In the genomic region with DNA sequence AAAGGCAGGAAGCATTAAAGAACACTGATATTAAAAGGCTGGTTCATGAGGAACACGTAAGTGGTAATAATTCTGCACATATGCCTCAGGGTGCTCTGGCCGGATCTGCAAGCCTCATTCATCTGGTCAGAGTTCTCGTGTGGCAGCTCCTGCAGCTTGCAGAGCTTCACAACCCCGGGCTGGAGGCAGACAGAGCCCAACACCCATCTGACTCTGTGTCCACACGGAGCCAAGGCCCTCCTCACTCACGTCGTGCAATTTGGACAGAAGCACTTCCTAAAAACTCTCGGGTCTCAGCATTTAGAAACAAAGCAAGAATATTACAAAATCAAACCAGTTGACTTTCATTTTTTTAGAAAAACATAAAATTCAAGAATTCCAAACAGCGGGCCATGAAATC, we compare ENCODE assay signal across 11 cellular contexts.
DNase-seq lines count a peak whose midpoint lies in the region; ATAC-seq and TF ChIP-seq lines count a peak whose summit lies in the region.
"Had no signal": no experiment of that assay in that cellular context is flagged by ENCODE, and none has a peak within 500 bp of the region (broad histone marks: within the 10 kb centered on the region; RNA-seq: fewer than 3 reads in every experiment).

No MANE protein-coding gene starts in this region.

- peaks cover 6% of the 10 kb centered on the region; the same call in 1 of the 2 replicates for H3K79me2 ChIP-seq in SK-N-SH (ENCODE audit: insufficient read depth)

- H2AFZ ChIP-seq in SK-N-SH (ENCODE audit: low read depth): no peak overlapping the region

- H3K4me3 ChIP-seq in SK-N-SH (ENCODE audit: low read depth in 2 of 2, low read length in 1 of 2) (no peak overlapping the region), fibroblast of the aortic adventitia (ENCODE audit: low read depth, low read length) (peak overlapping the region; percentile 36), neutrophil (ENCODE audit: low read depth in 1 of 2, low read length in 1 of 2) (peak overlapping the region in 1 of 2 experiments; percentile 25)

- TF ChIP-seq RAD21 in SK-N-SH (IDR thresholded peaks at IDR 0.05; ENCODE audit: low read length): peak; percentile 22

- H3K4me1 ChIP-seq in SK-N-SH (ENCODE audit: control insufficient read depth in 1 of 2, insufficient read depth in 2 of 2, low read depth in 1 of 2, low read length in 1 of 2) (peaks cover 0 to 53% of the 10 kb centered on the region in 2 experiments; a peak in 2 of 4 replicates), neutrophil (ENCODE audit: control insufficient read depth in 1 of 2, insufficient read depth in 1 of 2, low read depth in 1 of 2, low read length in 1 of 2) (peaks cover 28 to 31% of the 10 kb centered on the region in 2 experiments)

- CTCF ChIA-PET in SK-N-SH (lab: Yijun Ruan, JAX): no interaction called here

- no peak for TF ChIP-seq CTCF in SK-N-SH (IDR thresholded peaks at IDR 0.05)
- no peak for TF ChIP-seq CTCF in fibroblast of the aortic adventitia (IDR thresholded peaks at IDR 0.05; ENCODE audit: insufficient read depth, low read length)
- TF ChIP-seq CTCF in neutrophil (IDR thresholded peaks at IDR 0.05): no peak

- H3K27me3 ChIP-seq in SK-N-SH (ENCODE audit: insufficient read depth) (no peaks in the 10 kb centered on the region), neutrophil (no peaks in the 10 kb centered on the region)

- H3K9me2 ChIP-seq in SK-N-SH: no peaks in the 10 kb centered on the region

- H4K20me1 ChIP-seq in SK-N-SH (ENCODE audit: insufficient read depth): peaks cover 4% of the 10 kb centered on the region; the same call in 1 of the 2 replicates

- H3K9me3 ChIP-seq in SK-N-SH: no peaks in the 10 kb centered on the region
- H3K9me3 ChIP-seq in neutrophil: no peaks in the 10 kb centered on the region

- ATAC-seq in GM21737 (IDR thresholded peaks at IDR 0.05; ENCODE audit: unreplicated experiment) (no peak), HG02973 (IDR thresholded peaks at IDR 0.05; ENCODE audit: unreplicated experiment) (no peak)

- H3F3A ChIP-seq in SK-N-SH (replicated peaks; ENCODE audit: insufficient read depth): no peaks in the 10 kb centered on the region

- POLR2A ChIA-PET in SK-N-SH (lab: Yijun Ruan, JAX): no interaction called here

- TF ChIP-seq EP300 in SK-N-SH (IDR thresholded peaks at IDR 0.05; ENCODE audit: borderline replicate concordance in 1 of 2, low read depth in 1 of 2, low read length in 1 of 2): peak in 1 of 2 experiments; percentile 71; a peak in 2 of 4 replicates

- H3K4me2 ChIP-seq in SK-N-SH: no peak overlapping the region

- peak overlapping the region in 1 of 2 experiments; percentile 88; a peak in 2 of 4 replicates for H3K27ac ChIP-seq in SK-N-SH (ENCODE audit: low read depth in 2 of 2, low read length in 1 of 2)
- peak overlapping the region; percentile 70 for H3K27ac ChIP-seq in neutrophil
- H3K27ac ChIP-seq: C4-2B had no signal

- WGBS in SK-N-SH (ENCODE audit: low lambda C conversion rate): 64% methylated on average over 9 of the region's 9 CpGs

- H3K36me3 ChIP-seq in SK-N-SH (replicated peaks in 1 of 2; ENCODE audit: control insufficient read depth in 1 of 2, insufficient read depth in 2 of 2, low read length in 1 of 2): peaks cover 3 to 4% of the 10 kb centered on the region in 2 experiments
- H3K36me3 ChIP-seq in neutrophil: no peaks in the 10 kb centered on the region

- H3K9ac ChIP-seq in SK-N-SH: no peak overlapping the region

- DNase-seq in AG20443 (ENCODE audit: low spot score) (peak; percentile 89), SK-N-SH (peak; percentile 87), fibroblast of the aortic adventitia (ENCODE audit: low read depth) (peak; percentile 90), DMS153 treated with DMSO at 0.1 percent for 48 hours (lab: John Stamatoyannopoulos, UW; ENCODE audit: unreplicated experiment) (no peak)
- no peak for DNase-seq in activated naive CD4-positive, alpha-beta T cell treated with Interleukin-2 at 50 U/mL for 16 hours
- DNase-seq: activated CD4-positive, alpha-beta T cell treated with anti-CD3 and anti-CD28 coated beads for 48 hours; NCI-H1092 treated with DMSO at 0.1 percent for 48 hours had no signal

TF ChIP-seq in SK-N-SH, 30 proteins besides CTCF, POLR2A, EP300 and RAD21:
- TF ChIP-seq TAF1 (IDR thresholded peaks at IDR 0.05; ENCODE audit: borderline replicate concordance, low read depth, low read length): no peak
- TF ChIP-seq, protein P1, sequence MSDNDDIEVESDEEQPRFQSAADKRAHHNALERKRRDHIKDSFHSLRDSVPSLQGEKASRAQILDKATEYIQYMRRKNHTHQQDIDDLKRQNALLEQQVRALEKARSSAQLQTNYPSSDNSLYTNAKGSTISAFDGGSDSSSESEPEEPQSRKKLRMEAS (IDR thresholded peaks at IDR 0.05; ENCODE audit: low read depth): no peak
- peak; percentile 86 for TF ChIP-seq CHD2 (IDR thresholded peaks at IDR 0.05; ENCODE audit: low read length, partially characterized antibody)
- TF ChIP-seq MXI1 (IDR thresholded peaks at IDR 0.05; ENCODE audit: low read depth, low read length): peak; percentile 52; the same call in 1 of the 2 replicates
- TF ChIP-seq NFIC (IDR thresholded peaks at IDR 0.05; ENCODE audit: borderline replicate concordance): no peak
- TF ChIP-seq, protein P2, sequence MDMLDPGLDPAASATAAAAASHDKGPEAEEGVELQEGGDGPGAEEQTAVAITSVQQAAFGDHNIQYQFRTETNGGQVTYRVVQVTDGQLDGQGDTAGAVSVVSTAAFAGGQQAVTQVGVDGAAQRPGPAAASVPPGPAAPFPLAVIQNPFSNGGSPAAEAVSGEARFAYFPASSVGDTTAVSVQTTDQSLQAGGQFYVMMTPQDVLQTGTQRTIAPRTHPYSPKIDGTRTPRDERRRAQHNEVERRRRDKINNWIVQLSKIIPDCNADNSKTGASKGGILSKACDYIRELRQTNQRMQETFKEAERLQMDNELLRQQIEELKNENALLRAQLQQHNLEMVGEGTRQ (IDR thresholded peaks at IDR 0.05; ENCODE audit: borderline replicate concordance, low read depth, low read length): no peak
- TF ChIP-seq RCOR1 (IDR thresholded peaks at IDR 0.05; ENCODE audit: low read length): peak; percentile 47; the same call in 1 of the 2 replicates

Comparison
In these comparisons a context has a peak if more than half of its experiments do, and no peak if none do; other contexts are left out.
1. DNase-seq: peak in AG20443 (single experiment), SK-N-SH (single experiment) and fibroblast of the aortic adventitia (single experiment); none in DMS153 treated with DMSO at 0.1 percent for 48 hours (single experiment) and activated naive CD4-positive, alpha-beta T cell treated with Interleukin-2 at 50 U/mL for 16 hours (single experiment).